25 cellular contexts compared by ENCODE assay signal in genomic region chr3:134775831-134776230, GRCh38. TPM values are rescaled to one million over a fixed set of nuclear protein-coding genes. Genes with fewer than 3 reads are reported as not detected.
"Had no signal": no experiment of that assay in that cellular context is flagged by ENCODE, and none has a peak within 500 bp of the region (broad histone marks: within the 10 kb centered on the region; RNA-seq: fewer than 3 reads in every experiment).

No MANE protein-coding gene starts in this region.

- H3K27ac ChIP-seq: hepatocyte, left ventricle myocardium inferior, ovary, right atrium auricular region, right lobe of liver, stomach, testis, thyroid gland, transverse colon, upper lobe of right lung, uterus had no signal

- H3K4me3 Mint-ChIP-seq: memory B cell; natural killer cell treated with Interleukin-12 subunit alpha and Interleukin-12 subunit beta and Interleukin-15 and Interleukin-18, amount 100 ng/mL, for 72 hours; stimulated activated naive B cell treated with anti-CD40 and anti-IgM and Interleukin-4, amounts not matched to agents 10 μg/mL and 1 μg/mL and 100 μg/mL, for 72 hours had no signal

- H3K9me3 ChIP-seq: left ventricle myocardium inferior, mucosa of descending colon, ovary, right atrium auricular region, right lobe of liver, stomach, testis, thyroid gland, transverse colon, upper lobe of right lung, uterus had no signal

- H3K4me3 ChIP-seq: hepatocyte, left ventricle myocardium inferior, mucosa of descending colon, ovary, right atrium auricular region, right lobe of liver, smooth muscle cell, stomach, testis, thyroid gland, transverse colon, upper lobe of right lung, uterus had no signal

- H3K36me3 ChIP-seq: left ventricle myocardium inferior, ovary, right atrium auricular region, right lobe of liver, stomach, thyroid gland, transverse colon, upper lobe of right lung, uterus had no signal

- ATAC-seq: mucosa of descending colon; naive thymus-derived CD4-positive, alpha-beta T cell; natural killer cell treated with Interleukin-12 subunit alpha and Interleukin-12 subunit beta and Interleukin-15 and Interleukin-18, amount 100 ng/mL, for 72 hours; right lobe of liver; stimulated activated naive B cell treated with anti-CD40 and anti-IgM and Interleukin-4, amounts not matched to agents 10 μg/mL and 1 μg/mL and 100 μg/mL, for 72 hours; stimulated activated naive CD8-positive, alpha-beta T cell treated with anti-CD3 and anti-CD28 coated beads, Interleukin-15, Interleukin-2, amounts not matched to agents 100 U/mL and 50 U/mL, for 24 hours; upper lobe of right lung had no signal

- H3K27ac Mint-ChIP-seq: memory B cell; natural killer cell treated with Interleukin-12 subunit alpha and Interleukin-12 subunit beta and Interleukin-15 and Interleukin-18, amount 100 ng/mL, for 72 hours; progenitor cell of endocrine pancreas; stimulated activated naive B cell treated with anti-CD40 and anti-IgM and Interleukin-4, amounts not matched to agents 10 μg/mL and 1 μg/mL and 100 μg/mL, for 72 hours had no signal

- DNase-seq: islet precursor cell; left ventricle myocardium inferior; midbrain; mucosa of descending colon; naive thymus-derived CD4-positive, alpha-beta T cell; ovary; right lobe of liver; stimulated activated CD4-positive, alpha-beta T cell treated with anti-CD3 and anti-CD28 coated beads, Interleukin-1b, Interleukin-23, amount 100 ng/mL, for 48 hours; stimulated activated CD4-positive, alpha-beta T cell treated with anti-CD3 and anti-CD28 coated beads, Interleukin-2, amount 100 ng/mL, for 48 hours; stimulated activated CD4-positive, alpha-beta T cell treated with anti-CD3 and anti-CD28 coated beads, Interleukin-4, amount 100 ng/mL, for 4 hours; stimulated activated CD8-positive, alpha-beta memory T cell treated with anti-CD3 and anti-CD28 coated beads, Interleukin-4, amount 100 ng/mL, for 48 hours; stimulated activated naive B cell treated with anti-CD40 and anti-IgM and Interleukin-4, amounts not matched to agents 10 μg/mL and 1 μg/mL and 100 μg/mL, for 72 hours; stimulated activated naive CD8-positive, alpha-beta T cell treated with anti-CD3 and anti-CD28 coated beads, Interleukin-15, Interleukin-2, amounts not matched to agents 100 U/mL and 50 U/mL, for 24 hours; stomach; testis; thyroid gland; transverse colon; upper lobe of right lung; uterus had no signal

- H3K4me1 Mint-ChIP-seq: memory B cell; stimulated activated naive B cell treated with anti-CD40 and anti-IgM and Interleukin-4, amounts not matched to agents 10 μg/mL and 1 μg/mL and 100 μg/mL, for 72 hours had no signal

- H3K4me1 ChIP-seq: left ventricle myocardium inferior, right atrium auricular region, right lobe of liver, stomach, testis, thyroid gland, transverse colon, upper lobe of right lung, uterus had no signal

- H3K27me3 ChIP-seq: hepatocyte, ovary, right atrium auricular region, right lobe of liver, stomach, testis, thyroid gland, transverse colon, upper lobe of right lung, uterus had no signal

- H3K36me3 Mint-ChIP-seq: memory B cell; naive thymus-derived CD4-positive, alpha-beta T cell; natural killer cell treated with Interleukin-12 subunit alpha and Interleukin-12 subunit beta and Interleukin-15 and Interleukin-18, amount 100 ng/mL, for 72 hours; stimulated activated naive B cell treated with anti-CD40 and anti-IgM and Interleukin-4, amounts not matched to agents 10 μg/mL and 1 μg/mL and 100 μg/mL, for 72 hours had no signal

RNA-seq across cellular contexts. Expression of gene EPHB1, which starts 19.2 kb away (rescaled TPM):
- polyA plus RNA-seq: naive thymus-derived CD4-positive, alpha-beta T cell had no signal
